In the genomic region with DNA sequence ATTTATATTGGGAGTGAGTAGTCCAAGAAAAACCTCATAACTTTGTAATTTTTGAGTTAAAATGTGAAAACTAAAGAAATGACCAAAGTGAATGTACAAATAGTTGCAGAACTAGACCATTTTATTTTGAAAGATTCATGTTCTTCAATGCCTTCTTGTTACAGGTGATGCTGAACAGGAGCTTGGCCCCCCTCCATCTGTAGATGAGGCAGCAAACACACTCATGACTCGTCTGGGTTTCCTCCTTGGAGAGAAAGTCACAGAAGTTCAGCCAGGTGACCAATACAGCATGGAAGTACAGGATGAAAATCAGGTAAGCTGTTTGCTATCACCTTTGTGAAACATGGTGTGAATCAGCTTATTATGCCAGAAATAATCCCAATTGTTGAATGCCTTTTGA, we compare ENCODE assay signal across 25 cellular contexts.
"Had no signal": no experiment of that assay in that cellular context is flagged by ENCODE, and none has a peak within 500 bp of the region (broad histone marks: within the 10 kb centered on the region; RNA-seq: fewer than 3 reads in every experiment).

No MANE protein-coding gene starts in this region.

- H3K27me3 Mint-ChIP-seq: activated CD4-positive, alpha-beta memory T cell treated with anti-CD3 and anti-CD28 coated beads for 36 hours; activated CD4-positive, alpha-beta T cell treated with anti-CD3 and anti-CD28 coated beads, Interleukin-2, amount 10 ng/mL, durations not matched to agents 7 days and 5 days; activated naive CD8-positive, alpha-beta T cell treated with anti-CD3 and anti-CD28 coated beads, Interleukin-2, amount 50 U/mL, for 24 hours; brain; T-helper 17 cell had no signal

- H3K27ac ChIP-seq: cardiac muscle cell, SJSA1 had no signal

- H3K36me3 Mint-ChIP-seq: activated naive CD4-positive, alpha-beta T cell treated with anti-CD3 and anti-CD28 coated beads, Interleukin-2, amount 50 U/mL, for 72 hours had no signal

- H3K9me3 Mint-ChIP-seq: activated CD4-positive, alpha-beta memory T cell treated with anti-CD3 and anti-CD28 coated beads for 36 hours; activated CD4-positive, alpha-beta T cell treated with anti-CD3 and anti-CD28 coated beads, Interleukin-2, amount 10 ng/mL, durations not matched to agents 7 days and 5 days; activated naive CD8-positive, alpha-beta T cell treated with anti-CD3 and anti-CD28 coated beads, Interleukin-2, amount 50 U/mL, for 24 hours had no signal

- DNase-seq: activated CD4-positive, alpha-beta memory T cell treated with anti-CD3 and anti-CD28 coated beads for 36 hours; activated CD4-positive, alpha-beta T cell treated with anti-CD3 and anti-CD28 coated beads, Interleukin-2, amount 10 ng/mL, durations not matched to agents 7 days and 5 days; activated CD4-positive, CD25-positive, alpha-beta regulatory T cell; activated CD8-positive, alpha-beta memory T cell treated with anti-CD3 and anti-CD28 coated beads for 24 hours; activated effector memory CD4-positive, alpha-beta T cell treated with anti-CD3 and anti-CD28 coated beads, Interleukin-2, amount 50 U/mL, for 16 hours; activated naive CD4-positive, alpha-beta T cell treated with Interleukin-2 at 50 U/mL for 16 hours; activated naive CD8-positive, alpha-beta T cell treated with anti-CD3 and anti-CD28 coated beads, Interleukin-2, amount 50 U/mL, for 24 hours; activated T-cell treated with anti-CD3 and anti-CD28 coated beads, Interleukin-2, amount 50 U/mL, for 4 hours; amniotic stem cell; MM.1S; NCI-H1105; NCI-H1436 treated with DMSO at 0.1 percent for 48 hours; NCI-H187 treated with DMSO at 0.1 percent for 48 hours; NCI-H2081 treated with DMSO at 0.1 percent for 48 hours; NCI-H446; NCI-H524; SHP77; T-helper 17 cell; T-helper 9 cell had no signal

- H3K4me3 ChIP-seq: cardiac muscle cell, SJSA1 had no signal

- H3K27ac Mint-ChIP-seq: activated CD4-positive, alpha-beta memory T cell treated with anti-CD3 and anti-CD28 coated beads for 36 hours; activated CD4-positive, alpha-beta T cell treated with anti-CD3 and anti-CD28 coated beads, Interleukin-2, amount 10 ng/mL, durations not matched to agents 7 days and 5 days; activated naive CD4-positive, alpha-beta T cell treated with anti-CD3 and anti-CD28 coated beads, Interleukin-2, amount 50 U/mL, for 72 hours; activated naive CD8-positive, alpha-beta T cell treated with anti-CD3 and anti-CD28 coated beads, Interleukin-2, amount 50 U/mL, for 24 hours; T-helper 17 cell had no signal

- H3K4me3 Mint-ChIP-seq: activated CD4-positive, alpha-beta memory T cell treated with anti-CD3 and anti-CD28 coated beads for 36 hours; activated CD4-positive, alpha-beta T cell treated with anti-CD3 and anti-CD28 coated beads, Interleukin-2, amount 10 ng/mL, durations not matched to agents 7 days and 5 days; activated naive CD8-positive, alpha-beta T cell treated with anti-CD3 and anti-CD28 coated beads, Interleukin-2, amount 50 U/mL, for 24 hours; activated T-cell treated with anti-CD3 and anti-CD28 coated beads, Interleukin-2, amount 50 U/mL, for 4 hours; brain; T-helper 17 cell had no signal

- ATAC-seq: activated naive CD4-positive, alpha-beta T cell treated with anti-CD3 and anti-CD28 coated beads, Interleukin-2, amount 50 U/mL, for 72 hours; activated naive CD8-positive, alpha-beta T cell treated with anti-CD3 and anti-CD28 coated beads, Interleukin-2, amount 50 U/mL, for 24 hours; activated T-cell treated with anti-CD3 and anti-CD28 coated beads, Interleukin-2, amount 50 U/mL, for 4 hours; T-helper 17 cell had no signal

- H3K4me1 ChIP-seq: SJSA1 had no signal

- H3K27me3 ChIP-seq: cardiac muscle cell, SJSA1 had no signal

- FAIRE-seq: astrocyte, RCC 7860 had no signal
